ENCODE assay signal across 1 cellular context in genomic region chr11:1751521-1751921, GRCh38.
TF ChIP-seq lines count a peak whose summit lies in the region.

No MANE protein-coding gene starts in this region.

TF ChIP-seq in GM23338, 12 proteins besides CTCF, POLR2A, EP300 and RAD21 (continued from another document):
- TF ChIP-seq, protein P1, sequence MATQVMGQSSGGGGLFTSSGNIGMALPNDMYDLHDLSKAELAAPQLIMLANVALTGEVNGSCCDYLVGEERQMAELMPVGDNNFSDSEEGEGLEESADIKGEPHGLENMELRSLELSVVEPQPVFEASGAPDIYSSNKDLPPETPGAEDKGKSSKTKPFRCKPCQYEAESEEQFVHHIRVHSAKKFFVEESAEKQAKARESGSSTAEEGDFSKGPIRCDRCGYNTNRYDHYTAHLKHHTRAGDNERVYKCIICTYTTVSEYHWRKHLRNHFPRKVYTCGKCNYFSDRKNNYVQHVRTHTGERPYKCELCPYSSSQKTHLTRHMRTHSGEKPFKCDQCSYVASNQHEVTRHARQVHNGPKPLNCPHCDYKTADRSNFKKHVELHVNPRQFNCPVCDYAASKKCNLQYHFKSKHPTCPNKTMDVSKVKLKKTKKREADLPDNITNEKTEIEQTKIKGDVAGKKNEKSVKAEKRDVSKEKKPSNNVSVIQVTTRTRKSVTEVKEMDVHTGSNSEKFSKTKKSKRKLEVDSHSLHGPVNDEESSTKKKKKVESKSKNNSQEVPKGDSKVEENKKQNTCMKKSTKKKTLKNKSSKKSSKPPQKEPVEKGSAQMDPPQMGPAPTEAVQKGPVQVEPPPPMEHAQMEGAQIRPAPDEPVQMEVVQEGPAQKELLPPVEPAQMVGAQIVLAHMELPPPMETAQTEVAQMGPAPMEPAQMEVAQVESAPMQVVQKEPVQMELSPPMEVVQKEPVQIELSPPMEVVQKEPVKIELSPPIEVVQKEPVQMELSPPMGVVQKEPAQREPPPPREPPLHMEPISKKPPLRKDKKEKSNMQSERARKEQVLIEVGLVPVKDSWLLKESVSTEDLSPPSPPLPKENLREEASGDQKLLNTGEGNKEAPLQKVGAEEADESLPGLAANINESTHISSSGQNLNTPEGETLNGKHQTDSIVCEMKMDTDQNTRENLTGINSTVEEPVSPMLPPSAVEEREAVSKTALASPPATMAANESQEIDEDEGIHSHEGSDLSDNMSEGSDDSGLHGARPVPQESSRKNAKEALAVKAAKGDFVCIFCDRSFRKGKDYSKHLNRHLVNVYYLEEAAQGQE (IDR thresholded peaks at IDR 0.05; ENCODE audit: unreplicated experiment) = no peak
- no peak for TF ChIP-seq NANOG (IDR thresholded peaks at IDR 0.05; ENCODE audit: borderline replicate concordance)
- TF ChIP-seq, protein P2, sequence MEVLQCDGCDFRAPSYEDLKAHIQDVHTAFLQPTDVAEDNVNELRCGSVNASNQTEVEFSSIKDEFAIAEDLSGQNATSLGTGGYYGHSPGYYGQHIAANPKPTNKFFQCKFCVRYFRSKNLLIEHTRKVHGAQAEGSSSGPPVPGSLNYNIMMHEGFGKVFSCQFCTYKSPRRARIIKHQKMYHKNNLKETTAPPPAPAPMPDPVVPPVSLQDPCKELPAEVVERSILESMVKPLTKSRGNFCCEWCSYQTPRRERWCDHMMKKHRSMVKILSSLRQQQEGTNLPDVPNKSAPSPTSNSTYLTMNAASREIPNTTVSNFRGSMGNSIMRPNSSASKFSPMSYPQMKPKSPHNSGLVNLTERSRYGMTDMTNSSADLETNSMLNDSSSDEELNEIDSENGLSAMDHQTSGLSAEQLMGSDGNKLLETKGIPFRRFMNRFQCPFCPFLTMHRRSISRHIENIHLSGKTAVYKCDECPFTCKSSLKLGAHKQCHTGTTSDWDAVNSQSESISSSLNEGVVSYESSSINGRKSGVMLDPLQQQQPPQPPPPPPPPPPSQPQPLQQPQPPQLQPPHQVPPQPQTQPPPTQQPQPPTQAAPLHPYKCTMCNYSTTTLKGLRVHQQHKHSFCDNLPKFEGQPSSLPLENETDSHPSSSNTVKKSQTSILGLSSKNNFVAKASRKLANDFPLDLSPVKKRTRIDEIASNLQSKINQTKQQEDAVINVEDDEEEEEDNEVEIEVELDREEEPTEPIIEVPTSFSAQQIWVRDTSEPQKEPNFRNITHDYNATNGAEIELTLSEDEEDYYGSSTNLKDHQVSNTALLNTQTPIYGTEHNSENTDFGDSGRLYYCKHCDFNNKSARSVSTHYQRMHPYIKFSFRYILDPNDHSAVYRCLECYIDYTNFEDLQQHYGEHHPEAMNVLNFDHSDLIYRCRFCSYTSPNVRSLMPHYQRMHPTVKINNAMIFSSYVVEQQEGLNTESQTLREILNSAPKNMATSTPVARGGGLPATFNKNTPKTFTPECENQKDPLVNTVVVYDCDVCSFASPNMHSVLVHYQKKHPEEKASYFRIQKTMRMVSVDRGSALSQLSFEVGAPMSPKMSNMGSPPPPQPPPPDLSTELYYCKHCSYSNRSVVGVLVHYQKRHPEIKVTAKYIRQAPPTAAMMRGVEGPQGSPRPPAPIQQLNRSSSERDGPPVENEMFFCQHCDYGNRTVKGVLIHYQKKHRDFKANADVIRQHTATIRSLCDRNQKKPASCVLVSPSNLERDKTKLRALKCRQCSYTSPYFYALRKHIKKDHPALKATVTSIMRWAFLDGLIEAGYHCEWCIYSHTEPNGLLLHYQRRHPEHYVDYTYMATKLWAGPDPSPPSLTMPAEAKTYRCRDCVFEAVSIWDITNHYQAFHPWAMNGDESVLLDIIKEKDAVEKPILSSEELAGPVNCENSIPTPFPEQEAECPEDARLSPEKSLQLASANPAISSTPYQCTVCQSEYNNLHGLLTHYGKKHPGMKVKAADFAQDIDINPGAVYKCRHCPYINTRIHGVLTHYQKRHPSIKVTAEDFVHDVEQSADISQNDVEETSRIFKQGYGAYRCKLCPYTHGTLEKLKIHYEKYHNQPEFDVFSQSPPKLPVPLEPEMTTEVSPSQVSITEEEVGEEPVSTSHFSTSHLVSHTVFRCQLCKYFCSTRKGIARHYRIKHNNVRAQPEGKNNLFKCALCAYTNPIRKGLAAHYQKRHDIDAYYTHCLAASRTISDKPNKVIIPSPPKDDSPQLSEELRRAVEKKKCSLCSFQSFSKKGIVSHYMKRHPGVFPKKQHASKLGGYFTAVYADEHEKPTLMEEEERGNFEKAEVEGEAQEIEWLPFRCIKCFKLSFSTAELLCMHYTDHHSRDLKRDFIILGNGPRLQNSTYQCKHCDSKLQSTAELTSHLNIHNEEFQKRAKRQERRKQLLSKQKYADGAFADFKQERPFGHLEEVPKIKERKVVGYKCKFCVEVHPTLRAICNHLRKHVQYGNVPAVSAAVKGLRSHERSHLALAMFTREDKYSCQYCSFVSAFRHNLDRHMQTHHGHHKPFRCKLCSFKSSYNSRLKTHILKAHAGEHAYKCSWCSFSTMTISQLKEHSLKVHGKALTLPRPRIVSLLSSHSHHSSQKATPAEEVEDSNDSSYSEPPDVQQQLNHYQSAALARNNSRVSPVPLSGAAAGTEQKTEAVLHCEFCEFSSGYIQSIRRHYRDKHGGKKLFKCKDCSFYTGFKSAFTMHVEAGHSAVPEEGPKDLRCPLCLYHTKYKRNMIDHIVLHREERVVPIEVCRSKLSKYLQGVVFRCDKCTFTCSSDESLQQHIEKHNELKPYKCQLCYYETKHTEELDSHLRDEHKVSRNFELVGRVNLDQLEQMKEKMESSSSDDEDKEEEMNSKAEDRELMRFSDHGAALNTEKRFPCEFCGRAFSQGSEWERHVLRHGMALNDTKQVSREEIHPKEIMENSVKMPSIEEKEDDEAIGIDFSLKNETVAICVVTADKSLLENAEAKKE (CRISPR knock-in tag; IDR thresholded peaks at IDR 0.05) = no peak
- TF ChIP-seq JUNB (IDR thresholded peaks at IDR 0.05; ENCODE audit: unreplicated experiment) = no peak
- TF ChIP-seq, protein P3, sequence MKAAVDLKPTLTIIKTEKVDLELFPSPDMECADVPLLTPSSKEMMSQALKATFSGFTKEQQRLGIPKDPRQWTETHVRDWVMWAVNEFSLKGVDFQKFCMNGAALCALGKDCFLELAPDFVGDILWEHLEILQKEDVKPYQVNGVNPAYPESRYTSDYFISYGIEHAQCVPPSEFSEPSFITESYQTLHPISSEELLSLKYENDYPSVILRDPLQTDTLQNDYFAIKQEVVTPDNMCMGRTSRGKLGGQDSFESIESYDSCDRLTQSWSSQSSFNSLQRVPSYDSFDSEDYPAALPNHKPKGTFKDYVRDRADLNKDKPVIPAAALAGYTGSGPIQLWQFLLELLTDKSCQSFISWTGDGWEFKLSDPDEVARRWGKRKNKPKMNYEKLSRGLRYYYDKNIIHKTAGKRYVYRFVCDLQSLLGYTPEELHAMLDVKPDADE (IDR thresholded peaks at IDR 0.05) = no peak
- no peak for TF ChIP-seq ZNF331 (CRISPR knock-in tag; IDR thresholded peaks at IDR 0.05; ENCODE audit: low read depth)
- TF ChIP-seq POLR2AphosphoS5 (IDR thresholded peaks at IDR 0.05; ENCODE audit: low read depth) = no peak
- no peak for TF ChIP-seq STAT1 (IDR thresholded peaks at IDR 0.05; ENCODE audit: unreplicated experiment)
- no peak for TF ChIP-seq EZH2phosphoT487 (IDR thresholded peaks at IDR 0.05; ENCODE audit: unreplicated experiment)
